In the genomic region with DNA sequence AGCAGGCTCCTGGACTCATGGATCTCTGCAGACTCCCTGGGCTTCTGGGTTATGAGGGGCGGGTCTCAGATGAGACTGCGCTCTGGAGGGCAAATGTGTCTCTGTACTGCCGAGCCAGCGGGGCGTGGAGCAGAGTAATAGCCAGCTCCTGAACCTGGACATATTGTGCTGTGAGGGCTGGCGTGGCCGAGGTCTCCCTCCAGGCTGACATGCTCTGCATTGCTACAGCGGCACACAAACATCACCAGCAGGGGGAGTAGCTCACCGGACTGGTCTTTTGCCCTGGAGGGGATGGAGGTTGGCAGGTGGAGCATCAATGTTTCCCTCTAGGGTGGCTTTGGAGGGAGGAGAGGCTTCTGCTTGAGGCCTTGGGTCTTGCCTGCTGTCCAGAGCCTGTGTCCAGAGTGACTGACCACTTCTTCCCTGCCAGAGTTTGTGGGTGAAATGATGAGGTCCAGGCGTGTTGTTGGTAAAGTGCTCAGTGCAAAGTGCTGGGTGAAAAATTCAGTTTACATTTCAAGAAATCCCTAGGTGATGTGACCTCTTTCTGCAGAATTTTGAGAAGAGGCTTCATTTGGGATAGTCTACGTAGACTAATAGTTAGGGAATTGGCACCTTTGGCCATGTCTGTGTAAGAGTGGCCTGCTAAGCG, we compare ENCODE assay signal across 9 cellular contexts. TPM values are rescaled to one million over a fixed set of nuclear protein-coding genes. Genes with fewer than 3 reads are reported as not detected.
DNase-seq lines count a peak whose midpoint lies in the region; ATAC-seq lines count a peak whose summit lies in the region.
"Had no signal": no experiment of that assay in that cellular context is flagged by ENCODE, and none has a peak within 500 bp of the region (broad histone marks: within the 10 kb centered on the region; RNA-seq: fewer than 3 reads in every experiment).

No MANE protein-coding gene starts in this region.

- intact Hi-C loops in left ventricle myocardium superior (cut with micrococcal nuclease), result no loop called here

- DNase-seq in DMS53 (lab: John Stamatoyannopoulos, UW), result peak; percentile 85
- DNase-seq in SHP77 (lab: John Stamatoyannopoulos, UW), result peak; percentile 48 to 64
- peak; percentile 33 for DNase-seq in activated effector memory CD4-positive, alpha-beta T cell treated with Interleukin-2 at 50 U/mL for 16 hours
- DNase-seq in left ventricle myocardium superior, result peak; percentile 66
- DNase-seq in stimulated activated CD4-positive, alpha-beta T cell treated with anti-CD3 and anti-CD28 coated beads, Interleukin-1b, Interleukin-23, amount 100 ng/mL, for 24 hours (ENCODE audit: low read depth in 4 of 4, low spot score in 1 of 4), result peak in 3 of 4 experiments; percentile 41 to 60 (median 50)

- ATAC-seq in HG03159 (IDR thresholded peaks at IDR 0.05; ENCODE audit: unreplicated experiment) (peak; percentile 64), left ventricle myocardium superior (peak; percentile 68), GM19324 (IDR thresholded peaks at IDR 0.05; ENCODE audit: low FRiP score, unreplicated experiment) (no peak), GM21390 (IDR thresholded peaks at IDR 0.05; ENCODE audit: unreplicated experiment) (no peak)

RNA-seq across cellular contexts. Expression of gene GADD45G, which starts 10.9 kb away (rescaled TPM):
- total RNA-seq in left ventricle myocardium superior, result 54.0 TPM
- total RNA-seq: SJSA1 had no signal

Comparison
In these comparisons a context has a peak if more than half of its experiments do, and no peak if none do; other contexts are left out.
1. DNase-seq: peak in every context shown above with its lines; median percentile 85 in DMS53; 66 in left ventricle myocardium superior; 56 in SHP77; 50 in stimulated activated CD4-positive, alpha-beta T cell treated with anti-CD3 and anti-CD28 coated beads, Interleukin-1b, Interleukin-23, amount 100 ng/mL, for 24 hours; 33 in activated effector memory CD4-positive, alpha-beta T cell treated with Interleukin-2 at 50 U/mL for 16 hours.
2. ATAC-seq: peak in HG03159 (single experiment) and left ventricle myocardium superior (single experiment); none in GM19324 (single experiment) and GM21390 (single experiment).